ENCODE assay signal across 1 cellular context in genomic region chr17:62819511-62820221, GRCh38.
A peak's percentile ranks its signal among the peaks of the same experiment; 100 is the strongest.
TF ChIP-seq lines count a peak whose summit lies in the region.

No MANE protein-coding gene starts in this region.

TF ChIP-seq in HEK293, 187 proteins besides CTCF, POLR2A, EP300 and RAD21 (continued from another document and continues in another):
- TF ChIP-seq ZNF18 (tag by site-specific recombination; IDR thresholded peaks at IDR 0.05) (no peak), GLIS1 (tag by site-specific recombination; IDR thresholded peaks at IDR 0.05) (peak; percentile 63), ZNF114 (tag by site-specific recombination; IDR thresholded peaks at IDR 0.05) (no peak), ZSCAN16 (tag by site-specific recombination; IDR thresholded peaks at IDR 0.05) (no peak), KLF16 (tag by site-specific recombination; IDR thresholded peaks at IDR 0.05) (no peak), KLF9 (tag by site-specific recombination; IDR thresholded peaks at IDR 0.05; ENCODE audit: low read depth) (no peak), REPIN1 (tag by site-specific recombination; IDR thresholded peaks at IDR 0.05; ENCODE audit: low read depth) (no peak), ZNF623 (tag by site-specific recombination; IDR thresholded peaks at IDR 0.05) (no peak), YY2 (tag by site-specific recombination; IDR thresholded peaks at IDR 0.05) (no peak), ZNF513 (tag by site-specific recombination; IDR thresholded peaks at IDR 0.05) (no peak), ZNF521 (tag by site-specific recombination; IDR thresholded peaks at IDR 0.05) (no peak), EGR2 (tag by site-specific recombination; IDR thresholded peaks at IDR 0.05; ENCODE audit: low read depth) (no peak), PRDM10 (tag by site-specific recombination; IDR thresholded peaks at IDR 0.05) (peak; percentile 53), ZFP69B (tag by site-specific recombination; IDR thresholded peaks at IDR 0.05) (no peak), SCRT1 (tag by site-specific recombination; IDR thresholded peaks at IDR 0.05; ENCODE audit: borderline replicate concordance) (no peak), ZNF26 (tag by site-specific recombination; IDR thresholded peaks at IDR 0.05) (no peak), ZNF214 (tag by site-specific recombination; IDR thresholded peaks at IDR 0.05; ENCODE audit: borderline replicate concordance) (no peak), OVOL3 (tag by site-specific recombination; IDR thresholded peaks at IDR 0.05) (no peak), ZNF76 (tag by site-specific recombination; IDR thresholded peaks at IDR 0.05; ENCODE audit: borderline replicate concordance, low read depth) (0 out of 2 replicates have a peak, but pooled peaks have one; percentile 22), ZNF837 (tag by site-specific recombination; IDR thresholded peaks at IDR 0.05) (no peak), ZSCAN23 (tag by site-specific recombination; IDR thresholded peaks at IDR 0.05) (no peak), ZBTB44 (tag by site-specific recombination; IDR thresholded peaks at IDR 0.05) (no peak), ZNF394 (tag by site-specific recombination; IDR thresholded peaks at IDR 0.05; ENCODE audit: borderline replicate concordance) (peak; percentile 43; the same call in 1 of the 2 replicates), ZBTB6 (tag by site-specific recombination; IDR thresholded peaks at IDR 0.05) (no peak), PRDM1 (tag by site-specific recombination; IDR thresholded peaks at IDR 0.05) (0 out of 2 replicates have a peak, but pooled peaks have one; percentile 41), PRDM2 (tag by site-specific recombination; IDR thresholded peaks at IDR 0.05; ENCODE audit: borderline replicate concordance) (no peak), HIC1 (tag by site-specific recombination; IDR thresholded peaks at IDR 0.05) (peak; percentile 49; the same call in 1 of the 2 replicates), BCL11B (tag by site-specific recombination; IDR thresholded peaks at IDR 0.05; ENCODE audit: low read depth) (no peak), ZNF184 (tag by site-specific recombination; IDR thresholded peaks at IDR 0.05) (no peak), ZNF776 (tag by site-specific recombination; IDR thresholded peaks at IDR 0.05; ENCODE audit: borderline replicate concordance) (no peak), GFI1B (tag by site-specific recombination; IDR thresholded peaks at IDR 0.05) (no peak), ZNF202 (tag by site-specific recombination; IDR thresholded peaks at IDR 0.05; ENCODE audit: borderline replicate concordance) (no peak), ZNF221 (tag by site-specific recombination; IDR thresholded peaks at IDR 0.05; ENCODE audit: borderline replicate concordance) (no peak), ELK4 (IDR thresholded peaks at IDR 0.05; ENCODE audit: borderline replicate concordance, low read depth, low read length) (no peak), YY1 (tag by site-specific recombination; IDR thresholded peaks at IDR 0.05) (no peak), ZNF629 (tag by site-specific recombination; IDR thresholded peaks at IDR 0.05) (peak; percentile 62), ZNF571 (tag by site-specific recombination; IDR thresholded peaks at IDR 0.05) (no peak), MYNN (tag by site-specific recombination; IDR thresholded peaks at IDR 0.05; ENCODE audit: borderline replicate concordance) (no peak), ZNF132 (tag by site-specific recombination; IDR thresholded peaks at IDR 0.05; ENCODE audit: borderline replicate concordance) (no peak), ZNF549 (tag by site-specific recombination; IDR thresholded peaks at IDR 0.05) (no peak), ZNF544 (tag by site-specific recombination; IDR thresholded peaks at IDR 0.05) (no peak)
